ENCODE assay signal across 25 cellular contexts in the genomic region with DNA sequence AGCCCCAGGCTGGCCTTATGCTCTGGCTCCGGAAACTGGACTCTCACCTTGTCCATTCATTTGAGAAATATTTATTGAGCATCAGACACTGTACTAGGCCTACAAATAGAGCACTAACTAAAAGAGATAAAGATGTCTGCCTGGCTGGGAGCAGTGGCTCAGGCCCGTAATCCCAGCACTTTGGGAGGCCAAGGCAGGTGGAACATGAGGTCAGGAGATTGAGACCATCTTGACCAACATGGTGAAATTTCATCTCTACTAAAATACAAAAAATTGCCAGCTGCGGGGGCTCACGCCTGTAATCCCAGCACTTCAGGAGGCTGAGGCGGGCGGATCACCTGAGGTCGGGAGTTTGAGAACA.
"Had no signal": no experiment of that assay in that cellular context is flagged by ENCODE, and none has a peak within 500 bp of the region (broad histone marks: within the 10 kb centered on the region; RNA-seq: fewer than 3 reads in every experiment).

No MANE protein-coding gene starts in this region.

- H3K9me3 Mint-ChIP-seq: activated naive CD4-positive, alpha-beta T cell treated with anti-CD3 and anti-CD28 coated beads, Interleukin-2, amount 10 ng/mL, durations not matched to agents 7 days and 5 days; nephron; stimulated activated naive B cell treated with anti-CD40 and anti-IgM and Interleukin-4, amounts not matched to agents 10 μg/mL and 1 μg/mL and 100 μg/mL, for 72 hours had no signal

- FAIRE-seq: endometrium had no signal

- H3K36me3 Mint-ChIP-seq: activated naive CD4-positive, alpha-beta T cell treated with anti-CD3 and anti-CD28 coated beads, Interleukin-2, amount 10 ng/mL, durations not matched to agents 7 days and 5 days; stimulated activated naive B cell treated with anti-CD40 and anti-IgM and Interleukin-4, amounts not matched to agents 10 μg/mL and 1 μg/mL and 100 μg/mL, for 72 hours had no signal

- H3K27ac Mint-ChIP-seq: activated naive CD4-positive, alpha-beta T cell treated with anti-CD3 and anti-CD28 coated beads, Interleukin-2, amount 10 ng/mL, durations not matched to agents 7 days and 5 days; nephron; stimulated activated naive B cell treated with anti-CD40 and anti-IgM and Interleukin-4, amounts not matched to agents 10 μg/mL and 1 μg/mL and 100 μg/mL, for 72 hours had no signal

- H3K4me1 ChIP-seq: vagina had no signal

- ATAC-seq: stimulated activated naive B cell treated with anti-CD40 and anti-IgM and Interleukin-4, amounts not matched to agents 10 μg/mL and 1 μg/mL and 100 μg/mL, for 72 hours had no signal

- DNase-seq: activated CD4-positive, alpha-beta T cell treated with anti-CD3 and anti-CD28 coated beads for 4 hours; activated CD4-positive, alpha-beta T cell treated with anti-CD3 and anti-CD28 coated beads, Interleukin-2, amount 50 U/mL, for 48 hours; activated CD4-positive, CD25-positive, alpha-beta regulatory T cell; activated effector memory CD4-positive, alpha-beta T cell treated with anti-CD3 and anti-CD28 coated beads, Interleukin-2, amount 50 U/mL, for 16 hours; activated naive CD4-positive, alpha-beta T cell treated with anti-CD3 and anti-CD28 coated beads, Interleukin-2, amount 10 ng/mL, durations not matched to agents 7 days and 5 days; activated T-cell treated with anti-CD3 and anti-CD28 coated beads for 4 hours; amygdala; cerebellar nuclear complex; cortex of kidney; foreskin fibroblast; kidney glomerular epithelial cell; left ventricle myocardium inferior; mammary epithelial cell; midbrain; sigmoid colon; stimulated activated CD4-positive, alpha-beta T cell treated with anti-CD3 and anti-CD28 coated beads, Interleukin-2, amount 100 ng/mL, for 48 hours; stimulated activated CD8-positive, alpha-beta memory T cell treated with anti-CD3 and anti-CD28 coated beads, Interleukin-4, amount 100 ng/mL, for 48 hours; stimulated activated naive B cell treated with anti-CD40 and anti-IgM and Interleukin-4, amounts not matched to agents 10 μg/mL and 1 μg/mL and 100 μg/mL, for 72 hours; T-helper 1 cell; T-helper 9 cell; testis; trophoblast cell had no signal

- H3K4me3 ChIP-seq: left ventricle myocardium inferior, sigmoid colon, testis, vagina had no signal

- H3K4me1 Mint-ChIP-seq: nephron had no signal

- H3K9me3 ChIP-seq: left ventricle myocardium inferior, sigmoid colon, testis, vagina had no signal

- H3K27ac ChIP-seq: left ventricle myocardium inferior, testis, vagina had no signal

- H3K4me3 Mint-ChIP-seq: activated naive CD4-positive, alpha-beta T cell treated with anti-CD3 and anti-CD28 coated beads, Interleukin-2, amount 10 ng/mL, durations not matched to agents 7 days and 5 days; nephron; stimulated activated naive B cell treated with anti-CD40 and anti-IgM and Interleukin-4, amounts not matched to agents 10 μg/mL and 1 μg/mL and 100 μg/mL, for 72 hours had no signal
